ENCODE assay signal across 37 cellular contexts in genomic region chr3:195447205-195447604, GRCh38.
"Had no signal": no experiment of that assay in that cellular context is flagged by ENCODE, and none has a peak within 500 bp of the region (broad histone marks: within the 10 kb centered on the region; RNA-seq: fewer than 3 reads in every experiment).

No MANE protein-coding gene starts in this region.

- H3K4me3 Mint-ChIP-seq: activated B cell treated with CpG ODN at 0.5 μM for 24 hours; activated CD4-positive, alpha-beta memory T cell treated with anti-CD3 and anti-CD28 coated beads, Interleukin-2, amount 10 ng/mL, durations not matched to agents 7 days and 5 days; activated CD8-positive, alpha-beta memory T cell treated with anti-CD3 and anti-CD28 coated beads, Interleukin-2, amount 10 ng/mL, durations not matched to agents 7 days and 5 days; activated naive CD8-positive, alpha-beta T cell treated with anti-CD3 and anti-CD28 coated beads for 36 hours had no signal

- ATAC-seq: activated CD8-positive, alpha-beta memory T cell treated with anti-CD3 and anti-CD28 coated beads, Interleukin-2, amount 10 ng/mL, durations not matched to agents 7 days and 5 days; PC-3; Right ventricle myocardium inferior had no signal

- H3K9me3 Mint-ChIP-seq: activated B cell treated with CpG ODN at 0.5 μM for 24 hours; activated CD4-positive, alpha-beta memory T cell treated with anti-CD3 and anti-CD28 coated beads, Interleukin-2, amount 10 ng/mL, durations not matched to agents 7 days and 5 days; activated naive CD8-positive, alpha-beta T cell treated with anti-CD3 and anti-CD28 coated beads for 36 hours had no signal

- DNase-seq: activated B cell treated with CpG ODN at 0.5 μM for 24 hours; activated CD4-positive, alpha-beta memory T cell treated with anti-CD3 and anti-CD28 coated beads, Interleukin-2, amount 10 ng/mL, durations not matched to agents 7 days and 5 days; activated CD4-positive, alpha-beta T cell treated with anti-CD3 and anti-CD28 coated beads for 4 hours; activated CD4-positive, alpha-beta T cell treated with anti-CD3 and anti-CD28 coated beads, Interleukin-2, amount 50 U/mL, for 1 hour; activated CD4-positive, CD25-positive, alpha-beta regulatory T cell treated with anti-CD3 and anti-CD28 coated beads, Interleukin-2, amount 50 U/mL, for 72 hours; activated CD8-positive, alpha-beta memory T cell treated with anti-CD3 and anti-CD28 coated beads for 24 hours; activated CD8-positive, alpha-beta memory T cell treated with anti-CD3 and anti-CD28 coated beads, Interleukin-2, amount 10 ng/mL, durations not matched to agents 7 days and 5 days; activated CD8-positive, alpha-beta memory T cell treated with anti-CD3 and anti-CD28 coated beads, Interleukin-2, amount 50 U/mL, for 48 hours; activated effector memory CD4-positive, alpha-beta T cell treated with anti-CD3 and anti-CD28 coated beads, Interleukin-2, amount 50 U/mL, for 16 hours; activated naive CD4-positive, alpha-beta T cell; activated naive CD4-positive, alpha-beta T cell treated with anti-CD3 and anti-CD28 coated beads, Interleukin-2, amount 50 U/mL, for 16 hours; activated naive CD8-positive, alpha-beta T cell treated with anti-CD3 and anti-CD28 coated beads for 36 hours; activated T-cell treated with anti-CD3 and anti-CD28 coated beads, Interleukin-2, amount 50 U/mL, for 48 hours; amniotic stem cell; aorta; brain microvascular endothelial cell; central memory CD4-positive, alpha-beta T cell; NCI-H1092 treated with DMSO at 0.1 percent for 48 hours; NCI-H1417; NCI-H146; NCI-H187; NCI-H2029 treated with DMSO at 0.1 percent for 48 hours; NCI-H2107; NCI-H226; NCI-H446 treated with DMSO at 0.1 percent for 48 hours; NCI-H524; NCI-H69; NK-92 treated with Interleukin-12 subunit alpha and Interleukin-12 subunit beta, amount 100 ng/mL, for 24 hours; PC-3; SIG-M5; SW 1271; T-helper 1 cell; T-helper 2 cell; T-helper 9 cell had no signal

- H3K36me3 ChIP-seq: brain microvascular endothelial cell had no signal

- H3K27ac ChIP-seq: brain microvascular endothelial cell, RWPE1, VCaP had no signal

- H3K27me3 Mint-ChIP-seq: activated B cell treated with CpG ODN at 0.5 μM for 24 hours; activated CD8-positive, alpha-beta memory T cell treated with anti-CD3 and anti-CD28 coated beads, Interleukin-2, amount 10 ng/mL, durations not matched to agents 7 days and 5 days; activated naive CD8-positive, alpha-beta T cell treated with anti-CD3 and anti-CD28 coated beads for 36 hours had no signal

- H3K27me3 ChIP-seq: brain microvascular endothelial cell had no signal

- H3K36me3 Mint-ChIP-seq: activated CD8-positive, alpha-beta memory T cell treated with anti-CD3 and anti-CD28 coated beads, Interleukin-2, amount 10 ng/mL, durations not matched to agents 7 days and 5 days; activated naive CD8-positive, alpha-beta T cell treated with anti-CD3 and anti-CD28 coated beads for 36 hours had no signal

- H3K27ac Mint-ChIP-seq: activated CD4-positive, alpha-beta memory T cell treated with anti-CD3 and anti-CD28 coated beads, Interleukin-2, amount 10 ng/mL, durations not matched to agents 7 days and 5 days; activated CD8-positive, alpha-beta memory T cell treated with anti-CD3 and anti-CD28 coated beads, Interleukin-2, amount 10 ng/mL, durations not matched to agents 7 days and 5 days; activated naive CD8-positive, alpha-beta T cell treated with anti-CD3 and anti-CD28 coated beads for 36 hours had no signal
